Comparison of ENCODE assay signal across 1 cellular context in the genomic region with DNA sequence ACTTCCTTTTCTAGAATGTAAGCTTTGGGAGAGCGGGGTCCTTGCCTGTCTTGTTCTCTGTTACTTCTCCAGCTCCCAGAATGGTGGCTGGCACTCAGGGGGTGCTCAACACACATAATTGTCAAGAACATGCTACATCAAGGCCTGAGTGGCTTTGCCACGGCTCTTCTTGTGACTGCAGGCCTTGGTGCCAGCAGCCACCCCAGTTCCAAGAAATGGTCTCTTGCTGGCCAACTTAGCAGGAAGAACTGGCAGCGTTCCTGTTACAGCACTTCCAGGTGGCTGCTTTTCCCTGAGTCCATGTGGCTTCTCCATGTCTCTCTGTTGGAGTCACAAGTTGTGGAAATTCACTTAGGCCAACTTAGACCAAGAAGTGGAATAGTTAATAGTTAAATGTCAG.
TF ChIP-seq lines count a peak whose summit lies in the region.

No MANE protein-coding gene starts in this region.

TF ChIP-seq in GM12878, 131 proteins besides CTCF, POLR2A, EP300 and RAD21 (continued from another document):
- TF ChIP-seq CEBPZ (IDR thresholded peaks at IDR 0.05; ENCODE audit: low read depth, low read length) (no peak), HDGF (IDR thresholded peaks at IDR 0.05) (no peak), PKNOX1 (IDR thresholded peaks at IDR 0.05) (no peak), CBX3 (IDR thresholded peaks at IDR 0.05; ENCODE audit: borderline replicate concordance, low read depth) (no peak), NBN (IDR thresholded peaks at IDR 0.05) (no peak), ZNF24 (IDR thresholded peaks at IDR 0.05) (no peak), CEBPB (IDR thresholded peaks at IDR 0.05; ENCODE audit: borderline replicate concordance in 1 of 2, low read depth in 2 of 2, low read length in 2 of 2) (no peak), E2F4 (IDR thresholded peaks at IDR 0.05; ENCODE audit: low read depth, low read length) (no peak), SUPT20H (IDR thresholded peaks at IDR 0.05; ENCODE audit: borderline replicate concordance, control insufficient read depth, low read depth, low read length) (no peak), HDAC2 (IDR thresholded peaks at IDR 0.05) (no peak), SMARCA5 (IDR thresholded peaks at IDR 0.05) (no peak), SRF (IDR thresholded peaks at IDR 0.05; ENCODE audit: low read depth in 2 of 2, low read length in 2 of 2) (no peak), SIN3A (IDR thresholded peaks at IDR 0.05; ENCODE audit: low read depth, low read length) (no peak), ASH2L (IDR thresholded peaks at IDR 0.05; ENCODE audit: borderline replicate concordance, low read depth) (no peak), IRF3 (IDR thresholded peaks at IDR 0.05) (no peak), NFIC (IDR thresholded peaks at IDR 0.05; ENCODE audit: low read depth, low read length) (no peak), YBX1 (IDR thresholded peaks at IDR 0.05) (no peak)
